ENCODE assay signal across 8 cellular contexts in genomic region chr11:64448599-64449380, GRCh38.
DNase-seq lines count a peak whose midpoint lies in the region; ATAC-seq and TF ChIP-seq lines count a peak whose summit lies in the region.

No MANE protein-coding gene starts in this region.

- no peaks in the 10 kb centered on the region for H3K9me3 ChIP-seq in transverse colon

- DNase-seq in NCI-H2029 treated with DMSO at 0.1 percent for 48 hours (lab: John Stamatoyannopoulos, UW) (peak; percentile 16), NCI-H2029 (lab: John Stamatoyannopoulos, UW) (no peak), NCI-H1105 treated with DMSO at 0.1 percent for 48 hours (lab: John Stamatoyannopoulos, UW) (peak; percentile 80), T-helper 1 cell (peak; percentile 26 to 66 (median 52)), amniotic epithelial cell (ENCODE audit: low read depth) (peak; percentile 43), left ventricle myocardium superior (peak; percentile 89), posterior vena cava (ENCODE audit: low spot score) (peak; percentile 94), transverse colon (peak; percentile 83)

- H3K27ac ChIP-seq in transverse colon, result peak overlapping the region; percentile 23 to 61 (median 36)

- TF ChIP-seq POLR2A in transverse colon (IDR thresholded peaks at IDR 0.05), result no peak

- TF ChIP-seq CTCF in transverse colon (IDR thresholded peaks at IDR 0.05), result peak; percentile 70 to 87 (median 85)

- 5% methylated on average over 24 of the region's 37 CpGs; no CpG with 5 or more reads in 1 of the 2 donors for WGBS in transverse colon (ENCODE audit: low coverage in 1 of 2), 2 donors

- H3K4me1 ChIP-seq in transverse colon, result peaks cover 7 to 27% (median 16%) of the 10 kb centered on the region in 4 donors

- ATAC-seq in left ventricle myocardium superior, result peak; percentile 98

- peak overlapping the region in 2 of 4 donors; percentile 24 to 36 for H3K4me3 ChIP-seq in transverse colon

- no peak for TF ChIP-seq EP300 in transverse colon (IDR thresholded peaks at IDR 0.05; ENCODE audit: low read depth)

- H3K27me3 ChIP-seq in transverse colon, result peaks cover under 1% of the 10 kb centered on the region

- intact Hi-C loops in left ventricle myocardium superior (cut with micrococcal nuclease) (no loop called here), posterior vena cava (cut with DNase I) (no loop called here), transverse colon (cut with DNase I; ENCODE audit: low total_unique reads) (no loop called here)

- in situ Hi-C loops in transverse colon (cut with MboI; ENCODE audit: low pct_ligation_motif_present in 1 of 4, low pct_unique_long_range_greater_than_20kb in 1 of 4, low sequenced_read_pairs in 3 of 4), result no loop called here

- no peaks in the 10 kb centered on the region for H3K36me3 ChIP-seq in transverse colon
